In genomic region chr7:158704524-158705233, GRCh38 we compare ENCODE assay signal across 1 cellular context.
TF ChIP-seq lines count a peak whose summit lies in the region.

Gene NCAPG2 (minus strand): TSS chr7:158704804. CDS start chr7:158701899, 2,905 bp downstream.

TF ChIP-seq in HepG2, 621 proteins besides CTCF, POLR2A, EP300 and RAD21 (continued from another document and continues in another):
- TF ChIP-seq ZBTB40 (IDR thresholded peaks at IDR 0.05) (no peak), ZBTB40 (CRISPR knock-in tag; IDR thresholded peaks at IDR 0.05) (0 out of 2 replicates have a peak, but pooled peaks have one; percentile 15), ZNF766 (CRISPR knock-in tag; IDR thresholded peaks at IDR 0.05; ENCODE audit: borderline replicate concordance) (peak; percentile 84), KLF16 (CRISPR knock-in tag; IDR thresholded peaks at IDR 0.05) (peak in 1 of 2 experiments; percentile 71; a peak in 1 of 4 replicates), NFIC (IDR thresholded peaks at IDR 0.05; ENCODE audit: low read length) (no peak), CSRNP1 (CRISPR knock-in tag; IDR thresholded peaks at IDR 0.05) (no peak; the same call in 1 of the 2 replicates), ZNF234 (CRISPR knock-in tag; conservative IDR thresholded peaks at IDR 0.05) (no peak), REXO4 (CRISPR knock-in tag; IDR thresholded peaks at IDR 0.05; ENCODE audit: borderline replicate concordance) (0 out of 2 replicates have a peak, but pooled peaks have one; percentile 26), IRF2 (CRISPR knock-in tag; IDR thresholded peaks at IDR 0.05) (no peak), RXRA (CRISPR knock-in tag; IDR thresholded peaks at IDR 0.05) (peak; percentile 79), ARID2 (CRISPR knock-in tag; IDR thresholded peaks at IDR 0.05; ENCODE audit: borderline replicate concordance) (peak; percentile 77; the same call in 1 of the 2 replicates), SAP130 (CRISPR knock-in tag; IDR thresholded peaks at IDR 0.05; ENCODE audit: low read depth) (peak; percentile 96), LCORL (IDR thresholded peaks at IDR 0.05) (no peak), LCORL (CRISPR knock-in tag; IDR thresholded peaks at IDR 0.05) (no peak), KAT7 (CRISPR knock-in tag; IDR thresholded peaks at IDR 0.05; ENCODE audit: borderline replicate concordance) (peak; percentile 53; the same call in 1 of the 2 replicates), RARA (CRISPR knock-in tag; IDR thresholded peaks at IDR 0.05) (0 out of 2 replicates have a peak, but pooled peaks have one; percentile 18), THYN1 (CRISPR knock-in tag; IDR thresholded peaks at IDR 0.05; ENCODE audit: borderline replicate concordance, low read depth) (peak; percentile 77; the same call in 1 of the 2 replicates), FOXA3 (CRISPR knock-in tag; IDR thresholded peaks at IDR 0.05) (peak; percentile 29), HNRNPUL1 (IDR thresholded peaks at IDR 0.05; ENCODE audit: low read depth, low read length) (peak; percentile 70; the same call in 1 of the 2 replicates), ZNF549 (CRISPR knock-in tag; IDR thresholded peaks at IDR 0.05) (no peak), BRD4 (CRISPR knock-in tag; IDR thresholded peaks at IDR 0.05) (0 out of 2 replicates have a peak, but pooled peaks have one; percentile 44), MXD4 (CRISPR knock-in tag; IDR thresholded peaks at IDR 0.05) (peak; percentile 81; the same call in 1 of the 2 replicates), ZNF740 (CRISPR knock-in tag; IDR thresholded peaks at IDR 0.05) (no peak), ZNF441 (CRISPR knock-in tag; IDR thresholded peaks at IDR 0.05; ENCODE audit: borderline replicate concordance) (peak; percentile 84; the same call in 1 of the 2 replicates), XRCC5 (optimal IDR thresholded peaks at IDR 0.05; ENCODE audit: low read length) (peak; percentile 90), SRSF4 (IDR thresholded peaks at IDR 0.05; ENCODE audit: low read depth, low read length, poor library complexity, severe bottlenecking) (no peak), ZBTB4 (CRISPR knock-in tag; IDR thresholded peaks at IDR 0.05; ENCODE audit: borderline replicate concordance) (no peak), ZNF329 (CRISPR knock-in tag; IDR thresholded peaks at IDR 0.05; ENCODE audit: low read depth) (no peak), CHD2 (IDR thresholded peaks at IDR 0.05; ENCODE audit: low read depth, low read length) (peak; percentile 99), ZNF703 (CRISPR knock-in tag; IDR thresholded peaks at IDR 0.05; ENCODE audit: borderline replicate concordance) (no peak), TCF7 (IDR thresholded peaks at IDR 0.05; ENCODE audit: low read depth) (no peak), ZNF570 (CRISPR knock-in tag; IDR thresholded peaks at IDR 0.05; ENCODE audit: borderline replicate concordance) (no peak), BORCS8-MEF2B (CRISPR knock-in tag; IDR thresholded peaks at IDR 0.05) (peak; percentile 92), RBFOX2 (IDR thresholded peaks at IDR 0.05; ENCODE audit: low read depth, low read length) (peak; percentile 86), ELF3 (CRISPR knock-in tag; IDR thresholded peaks at IDR 0.05) (no peak; the same call in 1 of the 2 replicates), KMT2B (CRISPR knock-in tag; IDR thresholded peaks at IDR 0.05) (no peak; the same call in 1 of the 2 replicates), ZNF280D (CRISPR knock-in tag; IDR thresholded peaks at IDR 0.05) (0 out of 2 replicates have a peak, but pooled peaks have one; percentile 75), ZNF761 (CRISPR knock-in tag; conservative IDR thresholded peaks at IDR 0.05) (0 out of 2 replicates have a peak, but pooled peaks have one; percentile 36), HNRNPLL (IDR thresholded peaks at IDR 0.05; ENCODE audit: low read depth, low read length, poor library complexity, severe bottlenecking) (peak; percentile 94)
- TF ChIP-seq, protein P1, sequence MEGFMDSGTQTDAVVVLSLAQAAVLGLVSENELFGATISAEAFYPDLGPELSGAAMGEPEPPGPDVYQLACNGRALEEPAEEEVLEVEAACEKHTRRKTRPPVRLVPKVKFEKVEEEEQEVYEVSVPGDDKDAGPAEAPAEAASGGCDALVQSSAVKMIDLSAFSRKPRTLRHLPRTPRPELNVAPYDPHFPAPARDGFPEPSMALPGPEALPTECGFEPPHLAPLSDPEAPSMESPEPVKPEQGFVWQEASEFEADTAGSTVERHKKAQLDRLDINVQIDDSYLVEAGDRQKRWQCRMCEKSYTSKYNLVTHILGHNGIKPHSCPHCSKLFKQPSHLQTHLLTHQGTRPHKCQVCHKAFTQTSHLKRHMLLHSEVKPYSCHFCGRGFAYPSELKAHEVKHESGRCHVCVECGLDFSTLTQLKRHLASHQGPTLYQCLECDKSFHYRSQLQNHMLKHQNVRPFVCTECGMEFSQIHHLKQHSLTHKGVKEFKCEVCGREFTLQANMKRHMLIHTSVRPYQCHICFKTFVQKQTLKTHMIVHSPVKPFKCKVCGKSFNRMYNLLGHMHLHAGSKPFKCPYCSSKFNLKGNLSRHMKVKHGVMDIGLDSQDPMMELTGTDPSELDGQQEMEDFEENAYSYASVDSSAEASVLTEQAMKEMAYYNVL (CRISPR knock-in tag; IDR thresholded peaks at IDR 0.05; ENCODE audit: borderline replicate concordance): peak; percentile 82; the same call in 1 of the 2 replicates
- TF ChIP-seq, protein P2, sequence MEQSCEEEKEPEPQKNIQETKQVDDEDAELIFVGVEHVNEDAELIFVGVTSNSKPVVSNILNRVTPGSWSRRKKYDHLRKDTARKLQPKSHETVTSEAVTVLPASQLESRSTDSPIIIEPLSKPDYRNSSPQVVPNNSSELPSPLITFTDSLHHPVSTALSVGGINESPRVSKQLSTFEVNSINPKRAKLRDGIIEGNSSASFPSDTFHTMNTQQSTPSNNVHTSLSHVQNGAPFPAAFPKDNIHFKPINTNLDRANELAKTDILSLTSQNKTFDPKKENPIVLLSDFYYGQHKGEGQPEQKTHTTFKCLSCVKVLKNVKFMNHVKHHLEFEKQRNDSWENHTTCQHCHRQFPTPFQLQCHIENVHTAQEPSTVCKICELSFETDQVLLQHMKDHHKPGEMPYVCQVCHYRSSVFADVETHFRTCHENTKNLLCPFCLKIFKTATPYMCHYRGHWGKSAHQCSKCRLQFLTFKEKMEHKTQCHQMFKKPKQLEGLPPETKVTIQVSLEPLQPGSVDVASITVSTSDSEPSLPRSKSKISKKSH (CRISPR knock-in tag; IDR thresholded peaks at IDR 0.05; ENCODE audit: borderline replicate concordance): no peak
